1 cellular context compared by ENCODE assay signal in the genomic region with DNA sequence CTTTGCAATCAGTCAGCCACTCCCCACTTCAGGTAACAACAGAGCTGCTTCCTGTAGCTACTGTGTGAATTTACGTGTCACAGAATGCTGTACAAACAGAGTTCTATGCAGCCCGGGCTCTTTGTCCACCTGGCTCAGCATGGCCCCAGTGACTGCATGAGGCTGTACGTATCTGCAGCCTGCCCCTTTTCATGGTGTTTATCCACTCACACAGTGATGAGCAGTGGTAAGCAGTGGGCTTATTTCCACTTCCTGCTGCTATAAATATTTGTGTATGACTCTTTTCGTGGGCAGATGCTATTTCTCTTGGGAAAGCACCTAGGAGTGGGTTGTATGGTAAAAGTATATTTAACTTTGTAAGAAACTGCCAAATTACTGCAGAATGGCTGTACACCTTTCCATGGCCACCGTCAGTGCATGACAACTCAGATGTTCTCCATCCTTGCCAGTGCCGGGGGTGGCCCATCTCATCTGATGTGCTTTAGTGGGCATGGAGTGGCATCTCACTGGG.
TF ChIP-seq lines count a peak whose summit lies in the region.

No MANE protein-coding gene starts in this region.

TF ChIP-seq in GM12878, 131 proteins besides CTCF, POLR2A, EP300 and RAD21 (continued from another document):
- TF ChIP-seq RELB (IDR thresholded peaks at IDR 0.05; ENCODE audit: low read depth) (peak; percentile 73), MAX (IDR thresholded peaks at IDR 0.05; ENCODE audit: low read depth, low read length) (no peak), NKRF (conservative IDR thresholded peaks at IDR 0.05) (no peak), LARP7 (IDR thresholded peaks at IDR 0.05) (no peak), IKZF2 (IDR thresholded peaks at IDR 0.05) (peak; percentile 45 to 57; a peak in 2 of 4 replicates), NBN (IDR thresholded peaks at IDR 0.05) (peak; percentile 45; the same call in 1 of the 2 replicates), EED (IDR thresholded peaks at IDR 0.05; ENCODE audit: low read depth) (peak; percentile 30; the same call in 1 of the 2 replicates), ATF7 (IDR thresholded peaks at IDR 0.05; ENCODE audit: low read depth) (peak; percentile 67), SRF (IDR thresholded peaks at IDR 0.05; ENCODE audit: low read depth in 2 of 2, low read length in 2 of 2) (no peak), ZSCAN29 (IDR thresholded peaks at IDR 0.05) (no peak), CREM (IDR thresholded peaks at IDR 0.05; ENCODE audit: low read depth) (peak; percentile 70), HCFC1 (IDR thresholded peaks at IDR 0.05; ENCODE audit: low read length) (no peak), ETV6 (conservative IDR thresholded peaks at IDR 0.05 in 1 of 2, IDR thresholded peaks at IDR 0.05 in 1 of 2; ENCODE audit: borderline replicate concordance in 1 of 2, low read depth in 1 of 2) (peak in 1 of 2 experiments; percentile 87; a peak in 2 of 4 replicates), TARDBP (IDR thresholded peaks at IDR 0.05; ENCODE audit: borderline replicate concordance) (no peak), NR2C2 (IDR thresholded peaks at IDR 0.05; ENCODE audit: borderline replicate concordance, control insufficient read depth, insufficient read length, low read depth) (no peak), FOXK2 (IDR thresholded peaks at IDR 0.05) (peak; percentile 67; the same call in 1 of the 2 replicates), PAX8 (IDR thresholded peaks at IDR 0.05) (no peak), IRF4 (IDR thresholded peaks at IDR 0.05; ENCODE audit: low read depth, low read length) (peak; percentile 8; the same call in 1 of the 2 replicates), GABPA (IDR thresholded peaks at IDR 0.05; ENCODE audit: low read depth) (peak; percentile 47; the same call in 1 of the 2 replicates), ZNF384 (IDR thresholded peaks at IDR 0.05; ENCODE audit: borderline replicate concordance, low read depth, low read length) (no peak), DPF2 (IDR thresholded peaks at IDR 0.05) (peak; percentile 62; the same call in 1 of the 2 replicates), BMI1 (IDR thresholded peaks at IDR 0.05; ENCODE audit: borderline replicate concordance) (peak; percentile 14; the same call in 1 of the 2 replicates), CBX5 (IDR thresholded peaks at IDR 0.05; ENCODE audit: low read depth) (peak; percentile 50; the same call in 1 of the 2 replicates), RFX5 (IDR thresholded peaks at IDR 0.05; ENCODE audit: low read depth, low read length) (no peak), ZBED1 (IDR thresholded peaks at IDR 0.05; ENCODE audit: borderline replicate concordance) (peak; percentile 51; the same call in 1 of the 2 replicates), ASH2L (IDR thresholded peaks at IDR 0.05; ENCODE audit: borderline replicate concordance, low read depth) (no peak), IKZF1 (conservative IDR thresholded peaks at IDR 0.05) (peak; percentile 81)
- TF ChIP-seq, protein P1, sequence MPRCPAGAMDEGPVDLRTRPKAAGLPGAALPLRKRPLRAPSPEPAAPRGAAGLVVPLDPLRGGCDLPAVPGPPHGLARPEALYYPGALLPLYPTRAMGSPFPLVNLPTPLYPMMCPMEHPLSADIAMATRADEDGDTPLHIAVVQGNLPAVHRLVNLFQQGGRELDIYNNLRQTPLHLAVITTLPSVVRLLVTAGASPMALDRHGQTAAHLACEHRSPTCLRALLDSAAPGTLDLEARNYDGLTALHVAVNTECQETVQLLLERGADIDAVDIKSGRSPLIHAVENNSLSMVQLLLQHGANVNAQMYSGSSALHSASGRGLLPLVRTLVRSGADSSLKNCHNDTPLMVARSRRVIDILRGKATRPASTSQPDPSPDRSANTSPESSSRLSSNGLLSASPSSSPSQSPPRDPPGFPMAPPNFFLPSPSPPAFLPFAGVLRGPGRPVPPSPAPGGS (IDR thresholded peaks at IDR 0.05; ENCODE audit: borderline replicate concordance, insufficient read depth, low read depth, low read length, poor library complexity, severe bottlenecking): peak; percentile 83
- TF ChIP-seq, protein P2, sequence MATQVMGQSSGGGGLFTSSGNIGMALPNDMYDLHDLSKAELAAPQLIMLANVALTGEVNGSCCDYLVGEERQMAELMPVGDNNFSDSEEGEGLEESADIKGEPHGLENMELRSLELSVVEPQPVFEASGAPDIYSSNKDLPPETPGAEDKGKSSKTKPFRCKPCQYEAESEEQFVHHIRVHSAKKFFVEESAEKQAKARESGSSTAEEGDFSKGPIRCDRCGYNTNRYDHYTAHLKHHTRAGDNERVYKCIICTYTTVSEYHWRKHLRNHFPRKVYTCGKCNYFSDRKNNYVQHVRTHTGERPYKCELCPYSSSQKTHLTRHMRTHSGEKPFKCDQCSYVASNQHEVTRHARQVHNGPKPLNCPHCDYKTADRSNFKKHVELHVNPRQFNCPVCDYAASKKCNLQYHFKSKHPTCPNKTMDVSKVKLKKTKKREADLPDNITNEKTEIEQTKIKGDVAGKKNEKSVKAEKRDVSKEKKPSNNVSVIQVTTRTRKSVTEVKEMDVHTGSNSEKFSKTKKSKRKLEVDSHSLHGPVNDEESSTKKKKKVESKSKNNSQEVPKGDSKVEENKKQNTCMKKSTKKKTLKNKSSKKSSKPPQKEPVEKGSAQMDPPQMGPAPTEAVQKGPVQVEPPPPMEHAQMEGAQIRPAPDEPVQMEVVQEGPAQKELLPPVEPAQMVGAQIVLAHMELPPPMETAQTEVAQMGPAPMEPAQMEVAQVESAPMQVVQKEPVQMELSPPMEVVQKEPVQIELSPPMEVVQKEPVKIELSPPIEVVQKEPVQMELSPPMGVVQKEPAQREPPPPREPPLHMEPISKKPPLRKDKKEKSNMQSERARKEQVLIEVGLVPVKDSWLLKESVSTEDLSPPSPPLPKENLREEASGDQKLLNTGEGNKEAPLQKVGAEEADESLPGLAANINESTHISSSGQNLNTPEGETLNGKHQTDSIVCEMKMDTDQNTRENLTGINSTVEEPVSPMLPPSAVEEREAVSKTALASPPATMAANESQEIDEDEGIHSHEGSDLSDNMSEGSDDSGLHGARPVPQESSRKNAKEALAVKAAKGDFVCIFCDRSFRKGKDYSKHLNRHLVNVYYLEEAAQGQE (IDR thresholded peaks at IDR 0.05; ENCODE audit: low read depth, low read length): no peak
